Comparison of ENCODE assay signal across 16 cellular contexts in genomic region chr18:31487251-31488015, GRCh38. TPM values are rescaled to one million over a fixed set of nuclear protein-coding genes. Genes with fewer than 3 reads are reported as not detected.
DNase-seq lines count a peak whose midpoint lies in the region; ATAC-seq and TF ChIP-seq lines count a peak whose summit lies in the region.
"Had no signal": no experiment of that assay in that cellular context is flagged by ENCODE, and none has a peak within 500 bp of the region (broad histone marks: within the 10 kb centered on the region; RNA-seq: fewer than 3 reads in every experiment).

No MANE protein-coding gene starts in this region.

- no peak for TF ChIP-seq CTCF in epithelial cell of esophagus (IDR thresholded peaks at IDR 0.05; ENCODE audit: insufficient read depth, low read depth, low read length, missing control alignments)
- no peak for TF ChIP-seq CTCF in mucosa of descending colon (IDR thresholded peaks at IDR 0.05)
- no peak for TF ChIP-seq CTCF in stomach (IDR thresholded peaks at IDR 0.05)

- ATAC-seq in mucosa of descending colon = peak; percentile 36
- ATAC-seq in GM21390 (IDR thresholded peaks at IDR 0.05; ENCODE audit: unreplicated experiment) = no peak
- ATAC-seq: activated CD4-positive, CD25-positive, alpha-beta regulatory T cell treated with anti-CD3 and anti-CD28 coated beads, Interleukin-2, amount 50 U/mL, for 24 hours; natural killer cell treated with Interleukin-12 subunit alpha and Interleukin-12 subunit beta and Interleukin-15 and Interleukin-18, amount 100 ng/mL, for 72 hours had no signal

- H3K36me3 ChIP-seq in mucosa of descending colon (ENCODE audit: low read depth) (no peaks in the 10 kb centered on the region), stomach (no peaks in the 10 kb centered on the region)
- H3K36me3 ChIP-seq: BLaER1 had no signal

- DNase-seq in AG08395 (ENCODE audit: low spot score) (peak; percentile 5), M059J (ENCODE audit: low read depth) (peak; percentile 53), epithelial cell of esophagus (ENCODE audit: low read depth) (peak; percentile 97), mucosa of descending colon (no peak), cerebellum (ENCODE audit: low spot score) (no peak), epidermal melanocyte (ENCODE audit: insufficient read length, low spot score) (no peak), stomach (no peak)
- DNase-seq: EL, foreskin fibroblast, NCI-H1092, NCI-H526 treated with DMSO at 0.1 percent for 48 hours had no signal

- H3K27ac ChIP-seq in stomach = no peak overlapping the region
- H3K27ac ChIP-seq: BLaER1, HL-60 had no signal

- TF ChIP-seq EP300 in stomach (IDR thresholded peaks at IDR 0.05) = no peak

- TF ChIP-seq POLR2A in stomach (IDR thresholded peaks at IDR 0.05) = no peak

- no peaks in the 10 kb centered on the region for H3K9me3 ChIP-seq in mucosa of descending colon
- no peaks in the 10 kb centered on the region for H3K9me3 ChIP-seq in stomach
- H3K9me3 ChIP-seq: BLaER1 had no signal

- no peaks in the 10 kb centered on the region for H3K27me3 ChIP-seq in stomach
- H3K27me3 ChIP-seq: BLaER1 had no signal

- intact Hi-C loops in mucosa of descending colon (cut with DNase I, micrococcal nuclease) (no loop called here), stomach (cut with DNase I; ENCODE audit: low total_unique reads) (no loop called here)

- H3K4me1 ChIP-seq in mucosa of descending colon (ENCODE audit: low read depth) (peaks cover 15% of the 10 kb centered on the region), stomach (no peaks in the 10 kb centered on the region)
- H3K4me1 ChIP-seq: BLaER1 had no signal

- WGBS in stomach, 5 donors = 70 to 83% (median 77%) methylated on average over 8 of the region's 8 CpGs

- H3K4me3 ChIP-seq in epithelial cell of esophagus (ENCODE audit: low read length) (no peak overlapping the region), mucosa of descending colon (no peak overlapping the region), stomach (no peak overlapping the region)
- H3K4me3 ChIP-seq: BLaER1 had no signal

RNA-seq across cellular contexts. Expression of gene DSG2, which starts 10.5 kb away (rescaled TPM):
- total RNA-seq in M059J (2014; rRNA removed; shearing (Covaris generic)) = 0.34 TPM in 1 of 2 replicates, not detected in the other
- 100 to 1,000 TPM; 131 to 341 (median 305) TPM for total RNA-seq in mucosa of descending colon
- 4.7 TPM for total RNA-seq in cerebellum
- 100 to 1,000 TPM in 1 of 5 donors, 10 to 100 TPM in 4; 12.5 to 130 (median 42.0) TPM for total RNA-seq in stomach
- 10 to 100 TPM in 1 of 3 donors, 1 to 10 TPM in 2; 6.1 to 16.1 (median 9.3) TPM for polyA plus RNA-seq in stomach

RNA-seq across cellular contexts. Expression of gene DSG3, which starts 39.9 kb away (rescaled TPM):
- not detected in 2 replicates for total RNA-seq in M059J (2014; rRNA removed; shearing (Covaris generic))
- total RNA-seq in mucosa of descending colon (1 to 10 TPM in 1 of 3 donors, under 1 TPM in 2; 0.06 to 1.0 (median 0.14) TPM), cerebellum (not detected), stomach (1 to 10 TPM in 1 of 5 donors, under 1 TPM in 1, not detected in 3; 0.73 to 1.2 TPM)
- polyA plus RNA-seq in stomach = 10 to 100 TPM in 1 of 3 donors, under 1 TPM in 1, not detected in 1; 0.31 to 47.6 TPM
- total RNA-seq: natural killer cell treated with Interleukin-12 subunit alpha and Interleukin-12 subunit beta and Interleukin-15 and Interleukin-18, amount 100 ng/mL, for 72 hours had no signal

Comparison
In these comparisons a context has a peak if more than half of its experiments do, and no peak if none do; other contexts are left out.
1. DNase-seq: peak in AG08395 (single experiment), M059J (single experiment) and epithelial cell of esophagus (single experiment); none in mucosa of descending colon (0 of 3), cerebellum (single experiment), epidermal melanocyte (single experiment) and stomach (single experiment).